8 cellular contexts compared by ENCODE assay signal in genomic region chr15:69074843-69075224, GRCh38.
DNase-seq lines count a peak whose midpoint lies in the region; ATAC-seq and TF ChIP-seq lines count a peak whose summit lies in the region.

No MANE protein-coding gene starts in this region.

- peaks cover 11 to 15% of the 10 kb centered on the region in 2 donors for H3K4me1 ChIP-seq in left lung
- H3K4me1 ChIP-seq in upper lobe of left lung, result peaks cover 10 to 34% (median 27%) of the 10 kb centered on the region in 4 donors

- 27 to 32% methylated on average over 6 of the region's 6 CpGs for WGBS in upper lobe of left lung, 2 donors

- CTCF ChIA-PET in MCF 10A (lab: Yijun Ruan, JAX), result interaction anchor here (0.7 to 1.4 kb wide), 2 partner anchors 149 to 296 kb away, joined by 3 to 4 read pairs; no protein-coding TSS in a partner anchor

- no peak for TF ChIP-seq EP300 in upper lobe of left lung (IDR thresholded peaks at IDR 0.05)

- intact Hi-C loops in Right ventricle myocardium inferior (cut with DNase I) (no loop called here), cardiac septum (cut with DNase I) (no loop called here), MCF 10A (cut with micrococcal nuclease) (no loop called here), left lung (cut with DNase I) (no loop called here)

- H3K9me3 ChIP-seq in left lung (no peaks in the 10 kb centered on the region), upper lobe of left lung (no peaks in the 10 kb centered on the region)

- peaks cover 0 to 22% of the 10 kb centered on the region in 2 donors for H3K27me3 ChIP-seq in left lung
- H3K27me3 ChIP-seq in upper lobe of left lung, result no peaks in the 10 kb centered on the region

- H3K36me3 ChIP-seq in left lung (no peaks in the 10 kb centered on the region), upper lobe of left lung (no peaks in the 10 kb centered on the region)

- TF ChIP-seq POLR2A in upper lobe of left lung (IDR thresholded peaks at IDR 0.05), result no peak

- no peak for TF ChIP-seq CTCF in MCF 10A (IDR thresholded peaks at IDR 0.05; ENCODE audit: unreplicated experiment)
- no peak for TF ChIP-seq CTCF in left lung (IDR thresholded peaks at IDR 0.05)
- no peak for TF ChIP-seq CTCF in upper lobe of left lung (IDR thresholded peaks at IDR 0.05)

- peaks cover 17% of the 10 kb centered on the region for H3K4me1 Mint-ChIP-seq in MCF 10A (ENCODE audit: insufficient read depth, unreplicated experiment)

- BruUV-seq in MCF 10A (replicated peaks; lab: Mats Ljungman, UMichigan), result no TSS peak

- H3K27ac Mint-ChIP-seq in MCF 10A (ENCODE audit: low read depth, unreplicated experiment), result no peak overlapping the region

- no peaks in the 10 kb centered on the region for H3K27me3 Mint-ChIP-seq in MCF 10A (ENCODE audit: insufficient read depth, unreplicated experiment)

- H3K9me3 Mint-ChIP-seq in MCF 10A (ENCODE audit: unreplicated experiment), result peaks cover 12% of the 10 kb centered on the region

- no peaks in the 10 kb centered on the region for H3K36me3 Mint-ChIP-seq in MCF 10A (ENCODE audit: insufficient read depth, unreplicated experiment)

- H3K27ac ChIP-seq in left lung, result peak overlapping the region in 1 of 2 donors; percentile 70
- H3K27ac ChIP-seq in upper lobe of left lung, result peak overlapping the region; percentile 10 to 86 (median 83)

- POLR2A ChIA-PET in MCF 10A (lab: Yijun Ruan, JAX), result interaction anchor here (0.6 to 1.7 kb wide), 7 partner anchors 14 to 85 kb away, joined by 3 to 6 read pairs (median 4); partner anchors contain the start of gene GLCE

- ATAC-seq in Right ventricle myocardium inferior (peak; percentile 30), left lung (peak; percentile 85), upper lobe of left lung (ENCODE audit: low FRiP score in 2 of 2) (peak in 1 of 2 donors; percentile 65)

- DNase-seq in Right ventricle myocardium inferior (ENCODE audit: missing footprints), result no peak
- DNase-seq in cardiac septum (ENCODE audit: low spot score), result no peak
- no peak for DNase-seq in MCF 10A (ENCODE audit: unreplicated experiment)
- DNase-seq in left lung, result no peak
- DNase-seq in upper lobe of left lung, result peak in 1 of 2 donors; percentile 37
- DNase-seq in A172 (ENCODE audit: low spot score), result no peak
- no peak for DNase-seq in H4 (ENCODE audit: low spot score)
- DNase-seq in GM19240 (ENCODE audit: insufficient read length, low spot score), result no peak

- H3K4me3 Mint-ChIP-seq in MCF 10A (ENCODE audit: unreplicated experiment), result peak overlapping the region; percentile 75

- H3K4me3 ChIP-seq in left lung (peak overlapping the region; percentile 50 to 51), upper lobe of left lung (peak overlapping the region; percentile 23 to 69 (median 58))
